1 cellular context compared by ENCODE assay signal in genomic region chr5:78699565-78700143, GRCh38.
TF ChIP-seq lines count a peak whose summit lies in the region.

No MANE protein-coding gene starts in this region.

TF ChIP-seq in K562, 482 proteins besides CTCF, POLR2A, EP300 and RAD21 (continued from another document and continues in another):
- TF ChIP-seq CHD7 (IDR thresholded peaks at IDR 0.05; ENCODE audit: low read depth, low read length) (no peak), FOS (IDR thresholded peaks at IDR 0.05; ENCODE audit: extremely low read depth, insufficient read length) (no peak), ZNF644 (tag; IDR thresholded peaks at IDR 0.05; ENCODE audit: low read depth) (no peak), TCF15 (CRISPR knock-in tag; IDR thresholded peaks at IDR 0.05) (no peak), SOX6 (IDR thresholded peaks at IDR 0.05) (peak; percentile 35; the same call in 1 of the 2 replicates), RCOR1 (IDR thresholded peaks at IDR 0.05; ENCODE audit: borderline replicate concordance in 1 of 2, low read depth in 2 of 2, low read length in 2 of 2) (peak in 1 of 2 experiments; percentile 13; a peak in 1 of 4 replicates), POU5F1 (IDR thresholded peaks at IDR 0.05; ENCODE audit: borderline replicate concordance, low read depth, low read length, partially characterized antibody) (no peak), HDAC2 (IDR thresholded peaks at IDR 0.05) (peak; percentile 64; the same call in 1 of the 2 replicates), CXXC5 (CRISPR knock-in tag; IDR thresholded peaks at IDR 0.05) (no peak), ZNF316 (IDR thresholded peaks at IDR 0.05) (peak; percentile 17; the same call in 1 of the 2 replicates), TEAD2 (tag; IDR thresholded peaks at IDR 0.05) (no peak), PRDM10 (IDR thresholded peaks at IDR 0.05; ENCODE audit: partially characterized antibody) (no peak), ZNF24 (IDR thresholded peaks at IDR 0.05) (no peak), GABPB1 (CRISPR knock-in tag; IDR thresholded peaks at IDR 0.05) (0 out of 2 replicates have a peak, but pooled peaks have one; percentile 35), ILF3 (IDR thresholded peaks at IDR 0.05; ENCODE audit: borderline replicate concordance) (no peak), JUN (IDR thresholded peaks at IDR 0.05; ENCODE audit: borderline replicate concordance, low read depth, low read length) (no peak; the same call in 1 of the 2 replicates), JUN (CRISPR knock-in tag; IDR thresholded peaks at IDR 0.05; ENCODE audit: borderline replicate concordance) (no peak), CREBBP (IDR thresholded peaks at IDR 0.05; ENCODE audit: low read depth, low read length) (no peak), ZNF717 (CRISPR knock-in tag; IDR thresholded peaks at IDR 0.05) (no peak), ZNF639 (CRISPR knock-in tag; conservative IDR thresholded peaks at IDR 0.05 in 1 of 2, IDR thresholded peaks at IDR 0.05 in 1 of 2) (no peak), PRMT5 (CRISPR knock-in tag; IDR thresholded peaks at IDR 0.05) (no peak), SUPT5H (IDR thresholded peaks at IDR 0.05) (no peak), ZKSCAN1 (IDR thresholded peaks at IDR 0.05; ENCODE audit: low read depth, low read length) (no peak), SP1 (CRISPR knock-in tag; IDR thresholded peaks at IDR 0.05) (no peak), HDAC8 (tag; IDR thresholded peaks at IDR 0.05) (no peak), KHSRP (IDR thresholded peaks at IDR 0.05) (no peak), SMARCA5 (IDR thresholded peaks at IDR 0.05) (no peak), ZNF23 (CRISPR knock-in tag; IDR thresholded peaks at IDR 0.05) (no peak), ZNF134 (CRISPR knock-in tag; conservative IDR thresholded peaks at IDR 0.05) (0 out of 2 replicates have a peak, but pooled peaks have one; percentile 9), PTBP1 (IDR thresholded peaks at IDR 0.05; ENCODE audit: low read depth, low read length) (no peak), ARHGAP35 (IDR thresholded peaks at IDR 0.05; ENCODE audit: partially characterized antibody) (no peak), NKRF (IDR thresholded peaks at IDR 0.05; ENCODE audit: borderline replicate concordance) (no peak), FUS (optimal IDR thresholded peaks at IDR 0.05; ENCODE audit: low read depth, low read length) (no peak), ZNF551 (CRISPR knock-in tag; IDR thresholded peaks at IDR 0.05) (no peak), NELFE (IDR thresholded peaks at IDR 0.05; ENCODE audit: insufficient read depth, insufficient read length) (no peak), CHD4 (IDR thresholded peaks at IDR 0.05; ENCODE audit: insufficient read depth, insufficient replicate concordance, low read depth, low read length, poor library complexity, severe bottlenecking) (no peak), NR2C1 (IDR thresholded peaks at IDR 0.05) (no peak), NR2C1 (tag; IDR thresholded peaks at IDR 0.05) (no peak), CHD1 (IDR thresholded peaks at IDR 0.05; ENCODE audit: low read length) (no peak), MAFK (IDR thresholded peaks at IDR 0.05; ENCODE audit: low read length) (no peak; the same call in 1 of the 2 replicates), PHF21A (IDR thresholded peaks at IDR 0.05; ENCODE audit: borderline replicate concordance, low read depth) (no peak), EZH2 (IDR thresholded peaks at IDR 0.05; ENCODE audit: borderline replicate concordance, low read depth, low read length) (no peak), MTA2 (IDR thresholded peaks at IDR 0.05; ENCODE audit: low read depth) (no peak), MITF (IDR thresholded peaks at IDR 0.05) (no peak), TEAD1 (CRISPR knock-in tag; IDR thresholded peaks at IDR 0.05) (no peak), TGIF2 (CRISPR knock-in tag; IDR thresholded peaks at IDR 0.05) (no peak), ZNF395 (CRISPR knock-in tag; IDR thresholded peaks at IDR 0.05) (no peak)
